ENCODE assay signal across 24 cellular contexts in genomic region chr6:25995507-25995906, GRCh38. TPM values are rescaled to one million over a fixed set of nuclear protein-coding genes. Genes with fewer than 3 reads are reported as not detected.
DNase-seq lines count a peak whose midpoint lies in the region; ATAC-seq and TF ChIP-seq lines count a peak whose summit lies in the region.
"Had no signal": no experiment of that assay in that cellular context is flagged by ENCODE, and none has a peak within 500 bp of the region (broad histone marks: within the 10 kb centered on the region; RNA-seq: fewer than 3 reads in every experiment).

No MANE protein-coding gene starts in this region.

- no peaks in the 10 kb centered on the region for H3K9me3 ChIP-seq in iPS-20b (ENCODE audit: insufficient read depth, low read depth, low read length)
- H3K9me3 ChIP-seq: breast epithelium, left lung, prostate gland, tibial artery had no signal

- TF ChIP-seq CTCF in GM20000 (IDR thresholded peaks at IDR 0.05; ENCODE audit: extremely low read depth, missing control alignments) (no peak), natural killer cell (IDR thresholded peaks at IDR 0.05) (no peak)

- H3K4me1 ChIP-seq in iPS-20b (ENCODE audit: insufficient read depth, low read length), result peaks cover 24% of the 10 kb centered on the region
- H3K4me1 ChIP-seq: prostate gland had no signal

- H3K9ac ChIP-seq in iPS-20b (ENCODE audit: low read depth, low read length), result 0 out of 2 replicates have a peak overlapping the region, but pooled peaks have one; percentile 27

- intact Hi-C loops in natural killer cell (cut with micrococcal nuclease), result loop anchor here (10.0 kb wide), 1 partner anchor 211 kb away; no protein-coding TSS in a partner anchor

- H3K4me3 Mint-ChIP-seq in natural killer cell, result no peak overlapping the region
- H3K4me3 Mint-ChIP-seq: activated naive CD8-positive, alpha-beta T cell treated with anti-CD3 and anti-CD28 coated beads, Interleukin-2, amount 50 U/mL, for 24 hours had no signal

- DNase-seq in EH (ENCODE audit: low read depth), result peak; percentile 16
- peak; percentile 23 for DNase-seq in GM20000 (ENCODE audit: low spot score)
- peak; percentile 38 for DNase-seq in SK-MEL-5 (ENCODE audit: low read depth, low spot score)
- no peak for DNase-seq in natural killer cell
- DNase-seq: activated CD4-positive, alpha-beta T cell treated with anti-CD3 and anti-CD28 coated beads for 48 hours; activated naive CD8-positive, alpha-beta T cell treated with anti-CD3 and anti-CD28 coated beads, Interleukin-2, amount 50 U/mL, for 24 hours; CD4-positive, alpha-beta memory T cell; cortex of kidney; DMS79; left lung; NCI-H1105; NCI-H2081; NCI-H526; stimulated activated CD4-positive, alpha-beta T cell treated with anti-CD3 and anti-CD28 coated beads, Interleukin-2, amount 100 ng/mL, for 48 hours; stimulated activated naive CD8-positive, alpha-beta T cell treated with anti-CD3 and anti-CD28 coated beads, Interleukin-15, Interleukin-2, amounts not matched to agents 100 U/mL and 50 U/mL, for 24 hours; tibial artery had no signal

- no peaks in the 10 kb centered on the region for H3K27me3 Mint-ChIP-seq in natural killer cell (ENCODE audit: low read depth in 2 of 2)
- H3K27me3 Mint-ChIP-seq: activated naive CD8-positive, alpha-beta T cell treated with anti-CD3 and anti-CD28 coated beads, Interleukin-2, amount 50 U/mL, for 24 hours; CD4-positive, alpha-beta memory T cell had no signal

- no peaks in the 10 kb centered on the region for H3K27me3 ChIP-seq in iPS-20b (ENCODE audit: insufficient read depth, low read length)
- H3K27me3 ChIP-seq: breast epithelium, left lung, tibial artery had no signal

- no peaks in the 10 kb centered on the region for H3K9me3 Mint-ChIP-seq in natural killer cell
- H3K9me3 Mint-ChIP-seq: activated naive CD8-positive, alpha-beta T cell treated with anti-CD3 and anti-CD28 coated beads, Interleukin-2, amount 50 U/mL, for 24 hours; activated T-helper 2 cell treated with anti-CD3 and anti-CD28 coated beads, Interferon-gamma antibody, Interleukin-2, Interleukin-4, amounts not matched to agents 10 μg/mL and 5 μg/mL and 100 μg/mL, durations not matched to agents 14 hours and 24 hours and 36 hours; CD4-positive, alpha-beta memory T cell had no signal

- H3K27ac ChIP-seq in iPS-20b (ENCODE audit: low read length), result no peak overlapping the region
- H3K27ac ChIP-seq: breast epithelium, left lung, prostate gland, RWPE1, skin epidermis, tibial artery had no signal

- in situ Hi-C loops in SK-MEL-5 (cut with HindIII; ENCODE audit: low pct_unique_long_range_greater_than_20kb, low sequenced_read_pairs), result no loop called here

- H3K36me3 Mint-ChIP-seq in natural killer cell, result peaks cover 8% of the 10 kb centered on the region

- peaks cover 20 to 26% of the 10 kb centered on the region in 2 donors for H3K4me1 Mint-ChIP-seq in natural killer cell

- H3K4me3 ChIP-seq in iPS-20b (ENCODE audit: low read length), result no peak overlapping the region
- H3K4me3 ChIP-seq: breast epithelium, left lung, prostate gland, skin epidermis, tibial artery had no signal

- no peak for ATAC-seq in HG03280 (IDR thresholded peaks at IDR 0.05; ENCODE audit: unreplicated experiment)
- ATAC-seq in natural killer cell, result no peak
- ATAC-seq in HG02840 (IDR thresholded peaks at IDR 0.05; ENCODE audit: low FRiP score, unreplicated experiment), result no peak
- ATAC-seq: activated naive CD8-positive, alpha-beta T cell treated with anti-CD3 and anti-CD28 coated beads, Interleukin-2, amount 50 U/mL, for 24 hours; left lung; stimulated activated naive CD8-positive, alpha-beta T cell treated with anti-CD3 and anti-CD28 coated beads, Interleukin-15, Interleukin-2, amounts not matched to agents 100 U/mL and 50 U/mL, for 24 hours had no signal

- H3K27ac Mint-ChIP-seq in natural killer cell, result no peak overlapping the region
- H3K27ac Mint-ChIP-seq: activated naive CD8-positive, alpha-beta T cell treated with anti-CD3 and anti-CD28 coated beads, Interleukin-2, amount 50 U/mL, for 24 hours; activated T-helper 2 cell treated with anti-CD3 and anti-CD28 coated beads, Interferon-gamma antibody, Interleukin-2, Interleukin-4, amounts not matched to agents 10 μg/mL and 5 μg/mL and 100 μg/mL, durations not matched to agents 14 hours and 24 hours and 36 hours; CD4-positive, alpha-beta memory T cell had no signal

- peaks cover 8% of the 10 kb centered on the region; the same call in 1 of the 2 replicates for H3K36me3 ChIP-seq in iPS-20b (ENCODE audit: insufficient read depth, low read depth, low read length)
- H3K36me3 ChIP-seq: breast epithelium, prostate gland had no signal

RNA-seq across cellular contexts. Expression of gene TRIM38, which starts 32.9 kb away (rescaled TPM):
- total RNA-seq in SK-MEL-5 (2014; rRNA removed; shearing (Covaris generic)), result 15.0 and 15.7 TPM in 2 replicates
- polyA plus RNA-seq in SK-MEL-5 (2015; cell fraction: cytosol; rRNA removed), result 9.9 and 11.6 TPM in 2 replicates
- 27.0 and 33.1 TPM in 2 replicates for polyA plus RNA-seq in SK-MEL-5 (2015; cell fraction: nucleus; rRNA removed)
- total RNA-seq in natural killer cell, result 10 to 100 TPM; 25.5 to 30.5 (median 27.1) TPM
